Comparison of ENCODE assay signal across 27 cellular contexts in the genomic region with DNA sequence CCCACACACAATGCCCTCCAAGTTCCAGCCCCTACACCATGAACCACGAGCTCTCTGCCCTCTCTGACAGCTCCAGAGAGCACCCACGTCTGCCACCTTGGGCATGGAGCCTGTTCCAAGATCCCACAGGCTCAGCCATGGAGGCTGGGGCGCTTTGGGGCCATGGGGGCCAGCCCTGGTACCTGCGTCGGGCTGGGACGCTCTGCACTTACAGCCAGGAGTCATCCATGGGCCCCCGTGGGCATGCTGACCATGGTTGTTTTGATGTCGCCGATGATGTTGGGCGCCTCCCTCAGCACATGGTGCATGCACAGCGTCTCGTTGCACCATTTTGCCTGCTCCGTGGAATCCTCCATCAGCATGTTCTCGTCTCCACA.
"Had no signal": no experiment of that assay in that cellular context is flagged by ENCODE, and none has a peak within 500 bp of the region (broad histone marks: within the 10 kb centered on the region; RNA-seq: fewer than 3 reads in every experiment).

No MANE protein-coding gene starts in this region.

- H3K36me3 Mint-ChIP-seq: naive thymus-derived CD4-positive, alpha-beta T cell; natural killer cell treated with Interleukin-12 subunit alpha and Interleukin-12 subunit beta and Interleukin-15 and Interleukin-18, amount 100 ng/mL, for 72 hours; stimulated activated memory B cell treated with anti-CD40 and anti-IgM and Interleukin-4, amounts not matched to agents 10 μg/mL and 1 μg/mL and 100 μg/mL, for 72 hours had no signal

- H3K9me3 Mint-ChIP-seq: naive thymus-derived CD4-positive, alpha-beta T cell; natural killer cell treated with Interleukin-12 subunit alpha and Interleukin-12 subunit beta and Interleukin-15 and Interleukin-18, amount 100 ng/mL, for 72 hours; neural crest cell; stimulated activated memory B cell treated with anti-CD40 and anti-IgM and Interleukin-4, amounts not matched to agents 10 μg/mL and 1 μg/mL and 100 μg/mL, for 72 hours; stimulated activated naive CD8-positive, alpha-beta T cell treated with anti-CD3 and anti-CD28 coated beads, Interleukin-15, amount 100 ng/mL, for 72 hours had no signal

- H3K27me3 ChIP-seq: ovary, upper lobe of left lung had no signal

- H3K36me3 ChIP-seq: left ventricle myocardium inferior, ovary, prostate gland, tibial nerve, upper lobe of left lung had no signal

- H3K4me3 Mint-ChIP-seq: naive thymus-derived CD4-positive, alpha-beta T cell; natural killer cell treated with Interleukin-12 subunit alpha and Interleukin-12 subunit beta and Interleukin-15 and Interleukin-18, amount 100 ng/mL, for 72 hours; neural crest cell; stimulated activated memory B cell treated with anti-CD40 and anti-IgM and Interleukin-4, amounts not matched to agents 10 μg/mL and 1 μg/mL and 100 μg/mL, for 72 hours; stimulated activated naive CD8-positive, alpha-beta T cell treated with anti-CD3 and anti-CD28 coated beads, Interleukin-15, amount 100 ng/mL, for 72 hours had no signal

- H3K27ac Mint-ChIP-seq: naive thymus-derived CD4-positive, alpha-beta T cell; natural killer cell treated with Interleukin-12 subunit alpha and Interleukin-12 subunit beta and Interleukin-15 and Interleukin-18, amount 100 ng/mL, for 72 hours; stimulated activated memory B cell treated with anti-CD40 and anti-IgM and Interleukin-4, amounts not matched to agents 10 μg/mL and 1 μg/mL and 100 μg/mL, for 72 hours; stimulated activated naive CD8-positive, alpha-beta T cell treated with anti-CD3 and anti-CD28 coated beads, Interleukin-15, amount 100 ng/mL, for 72 hours had no signal

- H3K4me1 ChIP-seq: left ventricle myocardium inferior, prostate gland, tibial nerve, upper lobe of left lung had no signal

- H3K27ac ChIP-seq: left ventricle myocardium inferior, ovary, prostate gland, skin epidermis, tibial nerve, upper lobe of left lung had no signal

- DNase-seq: head of caudate nucleus; hippocampal formation; kidney; left colon; left ventricle myocardium inferior; mesendoderm; midbrain; mucosa of descending colon; ovary; posterior cingulate gyrus; retina; right cardiac atrium; stimulated activated CD4-positive, alpha-beta T cell treated with anti-CD3 and anti-CD28 coated beads, Interleukin-4, amount 100 ng/mL, for 4 hours; stimulated activated CD8-positive, alpha-beta memory T cell treated with anti-CD3 and anti-CD28 coated beads, Interleukin-4, amount 100 ng/mL, for 48 hours; stimulated activated naive CD4-positive, alpha-beta T cell treated with Interleukin-2 at 50 U/mL for 16 hours; stimulated activated naive CD8-positive, alpha-beta T cell treated with anti-CD3 and anti-CD28 coated beads, Interleukin-15, amount 100 ng/mL, for 72 hours; substantia nigra had no signal

- ATAC-seq: left colon; mucosa of descending colon; naive thymus-derived CD4-positive, alpha-beta T cell; natural killer cell treated with Interleukin-12 subunit alpha and Interleukin-12 subunit beta and Interleukin-15 and Interleukin-18, amount 100 ng/mL, for 72 hours; right cardiac atrium; sciatic nerve; stimulated activated memory B cell treated with anti-CD40 and anti-IgM and Interleukin-4, amounts not matched to agents 10 μg/mL and 1 μg/mL and 100 μg/mL, for 72 hours; stimulated activated naive CD8-positive, alpha-beta T cell treated with anti-CD3 and anti-CD28 coated beads, Interleukin-15, amount 100 ng/mL, for 72 hours had no signal

- H3K4me1 Mint-ChIP-seq: naive thymus-derived CD4-positive, alpha-beta T cell; stimulated activated memory B cell treated with anti-CD40 and anti-IgM and Interleukin-4, amounts not matched to agents 10 μg/mL and 1 μg/mL and 100 μg/mL, for 72 hours; stimulated activated naive CD8-positive, alpha-beta T cell treated with anti-CD3 and anti-CD28 coated beads, Interleukin-15, amount 100 ng/mL, for 72 hours had no signal

- H3K9me3 ChIP-seq: left ventricle myocardium inferior, mucosa of descending colon, ovary, prostate gland, tibial nerve, upper lobe of left lung had no signal

- H3K4me3 ChIP-seq: left ventricle myocardium inferior, lung, mucosa of descending colon, ovary, prostate gland, skin epidermis, tibial nerve, upper lobe of left lung had no signal
